In the genomic region with DNA sequence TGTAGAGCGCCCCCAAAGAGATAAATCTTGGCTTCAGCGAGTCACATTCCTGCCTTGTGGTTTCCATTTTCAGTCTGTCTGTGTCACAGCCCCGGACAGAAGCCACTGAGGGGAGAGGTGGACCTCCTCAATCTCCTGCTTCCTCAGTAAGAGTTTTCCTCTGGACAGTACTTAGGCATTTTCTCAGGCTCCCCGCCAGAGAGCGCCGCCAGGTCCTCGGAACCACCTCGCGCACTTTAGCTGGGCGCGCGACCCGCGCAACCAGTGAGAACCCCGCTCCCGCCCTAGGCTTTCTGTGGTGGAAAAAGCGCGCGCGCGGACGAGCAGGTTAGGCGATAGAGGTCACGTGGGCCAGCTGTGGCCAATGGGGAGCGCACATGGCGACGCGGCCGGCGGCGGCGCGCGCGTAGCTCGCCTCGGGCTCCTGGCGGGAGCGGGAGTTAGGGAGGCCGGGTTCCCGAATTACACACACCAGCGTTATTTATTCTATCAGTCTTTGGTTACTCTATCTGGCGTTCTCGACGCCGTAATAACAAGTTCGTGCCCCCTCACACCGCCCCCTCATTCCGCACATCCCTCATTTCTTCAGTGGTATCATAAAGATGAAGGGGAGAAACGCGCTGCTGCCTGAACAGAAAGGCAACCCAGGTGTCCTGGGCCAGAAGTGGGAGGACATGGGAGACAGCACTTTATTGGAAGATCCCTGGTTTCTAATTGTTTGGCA, we compare ENCODE assay signal across 8 cellular contexts. TPM values are rescaled to one million over a fixed set of nuclear protein-coding genes. Genes with fewer than 3 reads are reported as not detected.
A peak's percentile ranks its signal among the peaks of the same experiment; 100 is the strongest.
DNase-seq lines count a peak whose midpoint lies in the region; ATAC-seq, FAIRE-seq and TF ChIP-seq lines count a peak whose summit lies in the region.

No MANE protein-coding gene starts in this region.

- ATAC-seq in GM18873 (IDR thresholded peaks at IDR 0.05; ENCODE audit: low FRiP score, unreplicated experiment) (peak; percentile 85), HG03135 (IDR thresholded peaks at IDR 0.05; ENCODE audit: unreplicated experiment) (peak; percentile 96)

- H3K9ac ChIP-seq in mammary epithelial cell (ENCODE audit: insufficient read depth, low read length): peak overlapping the region; percentile 77

- peak; percentile 78 for TF ChIP-seq CTCF in VCaP (conservative IDR thresholded peaks at IDR 0.05)
- TF ChIP-seq CTCF in mammary epithelial cell (conservative IDR thresholded peaks at IDR 0.05 in 1 of 2, IDR thresholded peaks at IDR 0.05 in 1 of 2; ENCODE audit: extremely low read depth in 1 of 2, insufficient read depth in 1 of 2, low read depth in 1 of 2, low read length in 2 of 2): peak; percentile 44 to 78

- FAIRE-seq in small intestine (lab: Jason Lieb, UNC): no peak

- H3K27ac ChIP-seq in VCaP (peak overlapping the region; percentile 69), mammary epithelial cell (ENCODE audit: insufficient read depth, low read depth, low read length) (peak overlapping the region; percentile 77), small intestine (ENCODE audit: low read depth in 1 of 2, low read length in 1 of 2) (peak overlapping the region; percentile 74 to 91)

- H3K4me3 ChIP-seq in mammary epithelial cell (replicated peaks in 1 of 3; ENCODE audit: insufficient read depth in 1 of 3, low read depth in 2 of 3, low read length in 3 of 3) (peak overlapping the region; percentile 53 to 62 (median 55)), small intestine (ENCODE audit: low read depth in 1 of 2, low read length in 2 of 2) (peak overlapping the region; percentile 43 to 52)

- no TSS peak for BruUV-seq in mammary epithelial cell (replicated peaks; lab: Mats Ljungman, UMichigan)

- WGBS in mammary epithelial cell (ENCODE audit: low coverage, missing lambda C conversion rate): 0% methylated on average over 28 of the region's 51 CpGs
- 0 to 1% (median 1%) methylated on average over 51 of the region's 51 CpGs for WGBS in small intestine, 3 donors

- H3K27me3 ChIP-seq in mammary epithelial cell (ENCODE audit: insufficient read depth, low read length) (no peaks in the 10 kb centered on the region), small intestine (ENCODE audit: control insufficient read depth in 2 of 2, insufficient read depth in 2 of 2, low read length in 2 of 2) (no peaks in the 10 kb centered on the region)

- peak overlapping the region; percentile 82 for H3K4me2 ChIP-seq in mammary epithelial cell (ENCODE audit: insufficient read depth, low read depth, low read length)

- no peaks in the 10 kb centered on the region for H3K9me3 ChIP-seq in mammary epithelial cell (replicated peaks; ENCODE audit: insufficient read depth, low read length)
- H3K9me3 ChIP-seq in small intestine (ENCODE audit: control insufficient read depth, low read depth): no peaks in the 10 kb centered on the region

- intact Hi-C loops in mammary epithelial cell (cut with micrococcal nuclease): loop anchor here (1.0 to 2.0 kb wide), 6 partner anchors 18 to 336 kb away; partner anchors contain the start of genes ETV7 and SRSF3

- CTCF ChIA-PET in mammary epithelial cell (lab: Charles Lee; ENCODE audit: low non-redundant PET): interaction anchor here (0.6 to 0.8 kb wide), 5 partner anchors 156 to 648 kb away, joined by 3 to 9 read pairs (median 3); no protein-coding TSS in a partner anchor

- H3K79me2 ChIP-seq in mammary epithelial cell (ENCODE audit: insufficient read depth, low read length): no peaks in the 10 kb centered on the region

- H2AFZ ChIP-seq in mammary epithelial cell (ENCODE audit: low read depth, low read length): peak overlapping the region; percentile 96

- no peaks in the 10 kb centered on the region for H4K20me1 ChIP-seq in mammary epithelial cell (ENCODE audit: insufficient read depth, low read length)

- DNase-seq in AG08396 (ENCODE audit: low spot score) (peak; percentile 97), NCI-H2196 (lab: John Stamatoyannopoulos, UW; ENCODE audit: unreplicated experiment) (peak; percentile 99), mammary epithelial cell (peak; percentile 98), iPS-NIHi11 (ENCODE audit: low spot score) (peak; percentile 98), small intestine (peak; percentile 99)

- peaks cover 39% of the 10 kb centered on the region for H3K4me1 ChIP-seq in mammary epithelial cell (ENCODE audit: insufficient read depth, low read length)
- H3K4me1 ChIP-seq in small intestine (ENCODE audit: control insufficient read depth in 2 of 2, insufficient read depth in 1 of 2, low read depth in 1 of 2, low read length in 1 of 2): no peaks in the 10 kb centered on the region

- H3K36me3 ChIP-seq in mammary epithelial cell (ENCODE audit: insufficient read depth, low read length) (no peaks in the 10 kb centered on the region), small intestine (ENCODE audit: control insufficient read depth in 2 of 2, insufficient read depth in 2 of 2, low read length in 2 of 2) (no peaks in the 10 kb centered on the region)

- dilution Hi-C loops in mammary epithelial cell (cut with HindIII; ENCODE audit: low sequenced_read_pairs): no loop called here

- in situ Hi-C loops in mammary epithelial cell (cut with MboI; ENCODE audit: low sequenced_read_pairs in 2 of 2): no loop called here

RNA-seq across cellular contexts. Expression of gene PXT1, which starts 19.4 kb away (rescaled TPM):
- under 1 TPM; under 0.01 to 0.16 TPM for total RNA-seq in mammary epithelial cell
- polyA plus RNA-seq in mammary epithelial cell (0.20 TPM), small intestine (not detected)
- polyA minus RNA-seq in mammary epithelial cell: not detected

RNA-seq across cellular contexts. Expression of gene KCTD20, which starts 19.5 kb away (rescaled TPM):
- 10 to 100 TPM; 18.0 to 31.8 TPM for total RNA-seq in mammary epithelial cell
- 12.8 TPM for polyA plus RNA-seq in mammary epithelial cell
- polyA minus RNA-seq in mammary epithelial cell: 30.0 TPM
- polyA plus RNA-seq in small intestine: 10 to 100 TPM; 13.8 to 17.9 (median 17.4) TPM

RNA-seq across cellular contexts. Expression of gene ETV7, which starts 35.8 kb away (rescaled TPM):
- 1 to 10 TPM in 1 of 2 donors, under 1 TPM in 1; 0.64 to 1.0 TPM for total RNA-seq in mammary epithelial cell
- 0.78 TPM for polyA plus RNA-seq in mammary epithelial cell
- not detected for polyA minus RNA-seq in mammary epithelial cell
- 10 to 100 TPM; 12.5 to 26.2 (median 19.5) TPM for polyA plus RNA-seq in small intestine

Comparison
In these comparisons a context has a peak if more than half of its experiments do, and no peak if none do; other contexts are left out.
1. Peak in every context shown above with its lines: DNase-seq, ATAC-seq, H3K4me3 ChIP-seq and H3K27ac ChIP-seq.